8 cellular contexts compared by ENCODE assay signal in genomic region chr17:64836623-64837017, GRCh38.
DNase-seq lines count a peak whose midpoint lies in the region; ATAC-seq, FAIRE-seq and TF ChIP-seq lines count a peak whose summit lies in the region.
"Not testable (repeated sequence)": the region's sequence is repeated elsewhere in the genome, so short reads cannot be mapped to it uniquely, and the experiment has no call there.

No MANE protein-coding gene starts in this region.

- not testable (repeated sequence) for H3K9me3 ChIP-seq in BLaER1 treated with 17β-estradiol and CSF1 and Interleukin-3, amounts not matched to agents 10 nM and 100 nM (replicated peaks in 1 of 11); NT2/D1 (ENCODE audit: insufficient read depth, low read length); HepG2 (ENCODE audit: low read length)

- H3K4me3 ChIP-seq in BLaER1 treated with 17β-estradiol and CSF1 and Interleukin-3, amounts not matched to agents 10 nM and 100 nM: peak overlapping the region; percentile 71 to 82 (median 76)
- peak overlapping the region; percentile 67 for H3K4me3 ChIP-seq in NT2/D1 (ENCODE audit: insufficient read length, low read depth)
- H3K4me3 ChIP-seq in HepG2 (replicated peaks in 1 of 3; ENCODE audit: insufficient read depth in 1 of 3, low read depth in 2 of 3, low read length in 3 of 3): peak overlapping the region; percentile 74 to 85 (median 78)
- H3K4me3 ChIP-seq in skin epidermis: peak overlapping the region; percentile 64 to 82 (median 69)

- peak overlapping the region; percentile 80 to 88 (median 85) for H3K27ac ChIP-seq in BLaER1 treated with 17β-estradiol and CSF1 and Interleukin-3, amounts not matched to agents 10 nM and 100 nM
- H3K27ac ChIP-seq in HepG2 (ENCODE audit: extremely low read length, insufficient read depth, low read length) (peak overlapping the region; percentile 43), skin epidermis (peak overlapping the region; percentile 62 to 96 (median 90))

- peak overlapping the region; percentile 85 to 93 (median 90) for H3K4me2 ChIP-seq in BLaER1 treated with 17β-estradiol and CSF1 and Interleukin-3, amounts not matched to agents 10 nM and 100 nM
- peak overlapping the region; percentile 84 for H3K4me2 ChIP-seq in HepG2 (ENCODE audit: low read depth, low read length)

- not testable (repeated sequence) for TF ChIP-seq RAD21 in HepG2 (CRISPR knock-in tag; IDR thresholded peaks at IDR 0.05)

- not testable (repeated sequence) for H3K36me3 Mint-ChIP-seq in endothelial cell (ENCODE audit: low read depth, unreplicated experiment)

- intact Hi-C loops in HepG2 (cut with micrococcal nuclease; ENCODE audit: unreplicated experiment): not testable (repeated sequence)

- not testable (repeated sequence) for TF ChIP-seq CTCF in endothelial cell (IDR thresholded peaks at IDR 0.05; ENCODE audit: unreplicated experiment); HepG2 (CRISPR knock-in tag; IDR thresholded peaks at IDR 0.05)

- DNase-seq in NT2/D1 (ENCODE audit: low read depth, low spot score); endothelial cell (ENCODE audit: low spot score); HepG2 (ENCODE audit: low spot score): not testable (repeated sequence)
- DNase-seq in activated T-cell treated with anti-CD3 and anti-CD28 coated beads, Interleukin-2, amount 50 U/mL, for 48 hours: peak; percentile 63 to 65

- CTCF ChIA-PET in HepG2 (lab: Yijun Ruan, JAX; ENCODE audit: low intra/inter-chr PET ratio, low total read pairs): not testable (repeated sequence)

- not testable (repeated sequence) for H3K79me2 ChIP-seq in HepG2 (ENCODE audit: insufficient read depth, low read length)

- H3K9me3 Mint-ChIP-seq in endothelial cell (ENCODE audit: unreplicated experiment): not testable (repeated sequence)

- not testable (repeated sequence) for TF ChIP-seq POLR2A in HepG2 (IDR thresholded peaks at IDR 0.05; ENCODE audit: insufficient read depth in 1 of 2, low read depth in 2 of 2, low read length in 2 of 2)

- H3K9ac ChIP-seq in BLaER1 treated with 17β-estradiol and CSF1 and Interleukin-3, amounts not matched to agents 10 nM and 100 nM: peak overlapping the region; percentile 84 to 90 (median 87)
- peak overlapping the region; percentile 70 for H3K9ac ChIP-seq in NT2/D1 (ENCODE audit: insufficient read length, low read depth)
- H3K9ac ChIP-seq in HepG2 (ENCODE audit: insufficient read depth, low read depth, low read length): peak overlapping the region; percentile 78

- WGBS in HepG2 (ENCODE audit: low lambda C conversion rate): 1% methylated on average over 19 of the region's 32 CpGs

- H3K4me1 ChIP-seq in BLaER1 treated with 17β-estradiol and CSF1 and Interleukin-3, amounts not matched to agents 10 nM and 100 nM: peaks cover 34 to 71% (median 50%) of the 10 kb centered on the region in 10 experiments
- not testable (repeated sequence) for H3K4me1 ChIP-seq in NT2/D1 (ENCODE audit: insufficient read depth, insufficient read length)
- H3K4me1 ChIP-seq in HepG2 (ENCODE audit: insufficient read depth, low read length): peaks cover 32% of the 10 kb centered on the region

- not testable (repeated sequence) for H3K36me3 ChIP-seq in BLaER1 treated with 17β-estradiol and CSF1 and Interleukin-3, amounts not matched to agents 10 nM and 100 nM; NT2/D1 (ENCODE audit: insufficient read depth, insufficient read length, low read length); HepG2 (replicated peaks in 1 of 2; ENCODE audit: control insufficient read depth in 1 of 2, insufficient read depth in 2 of 2, low read length in 2 of 2)

- FAIRE-seq in HepG2 (lab: Jason Lieb, UNC): not testable (repeated sequence)

- ATAC-seq in GM19438 (IDR thresholded peaks at IDR 0.05; ENCODE audit: low read depth, unreplicated experiment) (peak; percentile 22), HG03045 (IDR thresholded peaks at IDR 0.05; ENCODE audit: unreplicated experiment) (peak; percentile 34), HepG2 (peak; percentile 63)

- not testable (repeated sequence) for H3K27me3 Mint-ChIP-seq in endothelial cell (ENCODE audit: unreplicated experiment)

- not testable (repeated sequence) for H3K27me3 ChIP-seq in BLaER1 treated with 17β-estradiol and CSF1 and Interleukin-3, amounts not matched to agents 10 nM and 100 nM; NT2/D1 (ENCODE audit: insufficient read depth, insufficient read length); HepG2 (ENCODE audit: control insufficient read depth in 1 of 2, insufficient read depth in 2 of 2, low read length in 2 of 2)

- peaks cover 20% of the 10 kb centered on the region for H3K4me1 Mint-ChIP-seq in endothelial cell (ENCODE audit: unreplicated experiment)

- H4K20me1 ChIP-seq in BLaER1 treated with 17β-estradiol and CSF1 and Interleukin-3, amounts not matched to agents 10 nM and 100 nM: peaks cover 0 to 39% (median 0%) of the 10 kb centered on the region in 11 experiments; a peak in 5 of 22 replicates
- H4K20me1 ChIP-seq in HepG2 (ENCODE audit: insufficient read depth, low read length): not testable (repeated sequence)

- TF ChIP-seq EP300 in HepG2 (IDR thresholded peaks at IDR 0.05; ENCODE audit: low read depth in 2 of 2, low read length in 2 of 2); HepG2 (CRISPR knock-in tag; IDR thresholded peaks at IDR 0.05; ENCODE audit: borderline replicate concordance): not testable (repeated sequence)

- not testable (repeated sequence) for BruUV-seq in HepG2 (replicated peaks; lab: Mats Ljungman, UMichigan)

- H3K27ac Mint-ChIP-seq in endothelial cell (ENCODE audit: unreplicated experiment): peak overlapping the region; percentile 90

- H3K4me3 Mint-ChIP-seq in endothelial cell (ENCODE audit: unreplicated experiment): peak overlapping the region; percentile 96

- not testable (repeated sequence) for H2AFZ ChIP-seq in HepG2 (ENCODE audit: low read length)

- POLR2A ChIA-PET in HepG2 (lab: Yijun Ruan, JAX): not testable (repeated sequence)

- in situ Hi-C loops in HepG2 (cut with HindIII; ENCODE audit: extremely low pct_ligation_motif_present, low pct_unique_long_range_greater_than_20kb): not testable (repeated sequence)

TF ChIP-seq in HepG2, 621 proteins besides CTCF, POLR2A, EP300 and RAD21 (continues in another document):
- TF ChIP-seq THRA (CRISPR knock-in tag; IDR thresholded peaks at IDR 0.05; ENCODE audit: borderline replicate concordance): peak; percentile 65; the same call in 1 of the 2 replicates
- TF ChIP-seq ZNF232 (CRISPR knock-in tag; IDR thresholded peaks at IDR 0.05; ENCODE audit: borderline replicate concordance): 0 out of 2 replicates have a peak, but pooled peaks have one; percentile 29
- peak; percentile 16 for TF ChIP-seq RBM39 (IDR thresholded peaks at IDR 0.05; ENCODE audit: low read depth, low read length, poor library complexity, severe bottlenecking)
- TF ChIP-seq ARNT2 (CRISPR knock-in tag; IDR thresholded peaks at IDR 0.05; ENCODE audit: low read depth): peak; percentile 52; the same call in 1 of the 2 replicates
- TF ChIP-seq TBX2 (CRISPR knock-in tag; IDR thresholded peaks at IDR 0.05; ENCODE audit: borderline replicate concordance): 0 out of 2 replicates have a peak, but pooled peaks have one; percentile 18
- TF ChIP-seq ZHX1 (CRISPR knock-in tag; IDR thresholded peaks at IDR 0.05; ENCODE audit: low read depth): 0 out of 2 replicates have a peak, but pooled peaks have one; percentile 24
- TF ChIP-seq MXD3 (CRISPR knock-in tag; IDR thresholded peaks at IDR 0.05): 0 out of 2 replicates have a peak, but pooled peaks have one; percentile 30
- TF ChIP-seq SALL2 (CRISPR knock-in tag; IDR thresholded peaks at IDR 0.05): 0 out of 2 replicates have a peak, but pooled peaks have one; percentile 44
- TF ChIP-seq IKZF4 (CRISPR knock-in tag; IDR thresholded peaks at IDR 0.05; ENCODE audit: borderline replicate concordance, low read depth, not compliant biosample characterization): peak; percentile 17
